11 cellular contexts compared by ENCODE assay signal in the genomic region with DNA sequence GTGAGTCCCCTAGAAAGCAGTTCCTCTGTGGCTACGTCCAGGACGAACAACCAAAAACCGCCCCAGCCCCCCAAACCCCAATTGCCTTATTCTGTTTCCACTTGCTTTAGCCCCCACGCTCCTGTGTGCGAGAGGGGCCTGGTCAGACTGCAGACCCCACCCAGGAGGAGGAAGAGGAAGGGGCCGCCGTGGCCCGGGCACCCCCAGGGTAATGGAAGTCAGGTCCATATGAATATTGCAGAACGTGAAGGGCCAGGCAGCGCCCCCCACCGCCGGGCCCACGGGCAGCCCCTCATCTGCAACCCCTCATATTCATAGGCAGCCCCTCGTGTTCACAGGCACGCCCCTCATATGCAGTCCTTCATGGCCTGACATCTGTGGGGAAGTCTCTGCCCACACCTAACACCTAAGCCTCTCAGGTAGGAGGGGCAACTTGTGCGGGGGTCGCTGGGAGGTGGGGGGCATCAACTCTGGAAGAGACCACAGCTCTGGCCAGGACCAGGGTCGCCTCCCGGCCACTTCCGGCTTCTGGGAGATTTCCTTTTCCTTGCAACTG. TPM values are rescaled to one million over a fixed set of nuclear protein-coding genes. Genes with fewer than 3 reads are reported as not detected.
DNase-seq lines count a peak whose midpoint lies in the region; ATAC-seq and TF ChIP-seq lines count a peak whose summit lies in the region.
"Had no signal": no experiment of that assay in that cellular context is flagged by ENCODE, and none has a peak within 500 bp of the region (broad histone marks: within the 10 kb centered on the region; RNA-seq: fewer than 3 reads in every experiment).

No MANE protein-coding gene starts in this region.

- peaks cover 4% of the 10 kb centered on the region for H3F3A ChIP-seq in GM23338 (replicated peaks; ENCODE audit: low read depth)

- H3K4me3 ChIP-seq in GM23338 = peak overlapping the region; percentile 76
- peak overlapping the region; percentile 26 to 46 for H3K4me3 ChIP-seq in foreskin fibroblast (ENCODE audit: low read depth in 1 of 2, low read length in 2 of 2)
- peak overlapping the region; percentile 21 for H3K4me3 ChIP-seq in retinal pigment epithelial cell (ENCODE audit: low read length)

- H3K9me2 ChIP-seq in GM23338 (ENCODE audit: insufficient read depth) = no peaks in the 10 kb centered on the region

- H3K4me3 Mint-ChIP-seq in GM23338 (peak overlapping the region; percentile 82), T-helper 17 cell (peak overlapping the region; percentile 60)

- peaks cover 48% of the 10 kb centered on the region for H3K27me3 ChIP-seq in GM23338 (ENCODE audit: insufficient read depth)

- DNase-seq in GM23338 (ENCODE audit: low spot score) (no peak), T-helper 17 cell (no peak), foreskin fibroblast (no peak), retinal pigment epithelial cell (ENCODE audit: low read depth) (no peak), NCI-H146 treated with DMSO at 0.1 percent for 48 hours (lab: John Stamatoyannopoulos, UW; ENCODE audit: unreplicated experiment) (no peak), NCI-H69 (lab: John Stamatoyannopoulos, UW) (no peak)
- DNase-seq: erythroblast had no signal

- peaks cover 30% of the 10 kb centered on the region for H3K27me3 Mint-ChIP-seq in GM23338 (ENCODE audit: insufficient read depth, low read depth, poor library complexity)
- peaks cover 22% of the 10 kb centered on the region for H3K27me3 Mint-ChIP-seq in T-helper 17 cell

- peaks cover 22% of the 10 kb centered on the region; the same call in 1 of the 2 replicates for H3K4me1 ChIP-seq in GM23338 (ENCODE audit: insufficient read depth)

- H3K27ac ChIP-seq in GM23338 (ENCODE audit: low read depth) = no peak overlapping the region
- H3K27ac ChIP-seq: tibial nerve had no signal

- peaks cover 28% of the 10 kb centered on the region for H3K4me1 Mint-ChIP-seq in GM23338
- no peaks in the 10 kb centered on the region for H3K4me1 Mint-ChIP-seq in T-helper 17 cell

- no peak overlapping the region for H3K27ac Mint-ChIP-seq in GM23338
- H3K27ac Mint-ChIP-seq in T-helper 17 cell = no peak overlapping the region

- no peaks in the 10 kb centered on the region for H3K36me3 ChIP-seq in GM23338 (ENCODE audit: insufficient read depth)
- H3K36me3 ChIP-seq: tibial nerve had no signal

- H3K79me2 ChIP-seq in GM23338 (replicated peaks; ENCODE audit: insufficient read depth) = no peaks in the 10 kb centered on the region; the same call in 1 of the 2 replicates

- peaks cover 2% of the 10 kb centered on the region for H3K9me3 ChIP-seq in T-helper 17 cell (ENCODE audit: control insufficient read depth, low read length, poor library complexity, severe bottlenecking)

- no peak overlapping the region for H2AFZ ChIP-seq in GM23338

- peaks cover 6% of the 10 kb centered on the region; the same call in 1 of the 3 replicates for H3K36me3 Mint-ChIP-seq in GM23338 (ENCODE audit: low read depth)
- no peaks in the 10 kb centered on the region for H3K36me3 Mint-ChIP-seq in T-helper 17 cell (ENCODE audit: low read depth)

- H3K9me3 Mint-ChIP-seq in GM23338 = no peaks in the 10 kb centered on the region

- ATAC-seq in GM23338 = no peak
- ATAC-seq in T-helper 17 cell = no peak
- ATAC-seq in GM19351 (IDR thresholded peaks at IDR 0.05; ENCODE audit: unreplicated experiment) = no peak
- no peak for ATAC-seq in HG03280 (IDR thresholded peaks at IDR 0.05; ENCODE audit: unreplicated experiment)
- ATAC-seq: sciatic nerve had no signal

- peak overlapping the region; percentile 97 for H3K4me2 ChIP-seq in GM23338

- H4K20me1 ChIP-seq in GM23338 (replicated peaks; ENCODE audit: insufficient read depth) = peaks cover 21% of the 10 kb centered on the region

- TF ChIP-seq CTCF in GM23338 (conservative IDR thresholded peaks at IDR 0.05; ENCODE audit: low read depth in 2 of 2) = peak in 1 of 2 experiments; percentile 28; a peak in 2 of 4 replicates
- TF ChIP-seq CTCF in foreskin fibroblast (IDR thresholded peaks at IDR 0.05; ENCODE audit: low read depth, low read length) = no peak
- no peak for TF ChIP-seq CTCF in retinal pigment epithelial cell (conservative IDR thresholded peaks at IDR 0.05; ENCODE audit: low read depth, low read length)

TF ChIP-seq in GM23338, 12 proteins besides CTCF, POLR2A, EP300 and RAD21 (continues in another document):
- TF ChIP-seq, protein P1, sequence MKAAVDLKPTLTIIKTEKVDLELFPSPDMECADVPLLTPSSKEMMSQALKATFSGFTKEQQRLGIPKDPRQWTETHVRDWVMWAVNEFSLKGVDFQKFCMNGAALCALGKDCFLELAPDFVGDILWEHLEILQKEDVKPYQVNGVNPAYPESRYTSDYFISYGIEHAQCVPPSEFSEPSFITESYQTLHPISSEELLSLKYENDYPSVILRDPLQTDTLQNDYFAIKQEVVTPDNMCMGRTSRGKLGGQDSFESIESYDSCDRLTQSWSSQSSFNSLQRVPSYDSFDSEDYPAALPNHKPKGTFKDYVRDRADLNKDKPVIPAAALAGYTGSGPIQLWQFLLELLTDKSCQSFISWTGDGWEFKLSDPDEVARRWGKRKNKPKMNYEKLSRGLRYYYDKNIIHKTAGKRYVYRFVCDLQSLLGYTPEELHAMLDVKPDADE (IDR thresholded peaks at IDR 0.05) = no peak
- TF ChIP-seq NANOG (IDR thresholded peaks at IDR 0.05; ENCODE audit: borderline replicate concordance) (no peak), ZNF331 (CRISPR knock-in tag; IDR thresholded peaks at IDR 0.05; ENCODE audit: low read depth) (no peak), EZH2phosphoT487 (IDR thresholded peaks at IDR 0.05; ENCODE audit: unreplicated experiment) (no peak), JUNB (IDR thresholded peaks at IDR 0.05; ENCODE audit: unreplicated experiment) (no peak), CREB1 (CRISPR knock-in tag; IDR thresholded peaks at IDR 0.05; ENCODE audit: low read depth) (no peak), EZH2 (IDR thresholded peaks at IDR 0.05; ENCODE audit: low read depth, unreplicated experiment) (no peak), STAT1 (IDR thresholded peaks at IDR 0.05; ENCODE audit: unreplicated experiment) (no peak), POLR2AphosphoS5 (IDR thresholded peaks at IDR 0.05; ENCODE audit: low read depth) (no peak), ZNF114 (CRISPR knock-in tag; IDR thresholded peaks at IDR 0.05) (no peak)
- TF ChIP-seq, protein P2, sequence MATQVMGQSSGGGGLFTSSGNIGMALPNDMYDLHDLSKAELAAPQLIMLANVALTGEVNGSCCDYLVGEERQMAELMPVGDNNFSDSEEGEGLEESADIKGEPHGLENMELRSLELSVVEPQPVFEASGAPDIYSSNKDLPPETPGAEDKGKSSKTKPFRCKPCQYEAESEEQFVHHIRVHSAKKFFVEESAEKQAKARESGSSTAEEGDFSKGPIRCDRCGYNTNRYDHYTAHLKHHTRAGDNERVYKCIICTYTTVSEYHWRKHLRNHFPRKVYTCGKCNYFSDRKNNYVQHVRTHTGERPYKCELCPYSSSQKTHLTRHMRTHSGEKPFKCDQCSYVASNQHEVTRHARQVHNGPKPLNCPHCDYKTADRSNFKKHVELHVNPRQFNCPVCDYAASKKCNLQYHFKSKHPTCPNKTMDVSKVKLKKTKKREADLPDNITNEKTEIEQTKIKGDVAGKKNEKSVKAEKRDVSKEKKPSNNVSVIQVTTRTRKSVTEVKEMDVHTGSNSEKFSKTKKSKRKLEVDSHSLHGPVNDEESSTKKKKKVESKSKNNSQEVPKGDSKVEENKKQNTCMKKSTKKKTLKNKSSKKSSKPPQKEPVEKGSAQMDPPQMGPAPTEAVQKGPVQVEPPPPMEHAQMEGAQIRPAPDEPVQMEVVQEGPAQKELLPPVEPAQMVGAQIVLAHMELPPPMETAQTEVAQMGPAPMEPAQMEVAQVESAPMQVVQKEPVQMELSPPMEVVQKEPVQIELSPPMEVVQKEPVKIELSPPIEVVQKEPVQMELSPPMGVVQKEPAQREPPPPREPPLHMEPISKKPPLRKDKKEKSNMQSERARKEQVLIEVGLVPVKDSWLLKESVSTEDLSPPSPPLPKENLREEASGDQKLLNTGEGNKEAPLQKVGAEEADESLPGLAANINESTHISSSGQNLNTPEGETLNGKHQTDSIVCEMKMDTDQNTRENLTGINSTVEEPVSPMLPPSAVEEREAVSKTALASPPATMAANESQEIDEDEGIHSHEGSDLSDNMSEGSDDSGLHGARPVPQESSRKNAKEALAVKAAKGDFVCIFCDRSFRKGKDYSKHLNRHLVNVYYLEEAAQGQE (IDR thresholded peaks at IDR 0.05; ENCODE audit: unreplicated experiment) = no peak

RNA-seq across cellular contexts. Expression of a gene that starts 37.7 kb away (rescaled TPM):
- 43.7 and 54.8 TPM in 2 replicates for total RNA-seq in GM23338 (2014; rRNA removed; shearing (Covaris generic))
- polyA plus RNA-seq in GM23338 (2016; fragmentation: Nextera tagmentation; extraction: Ambion mirVana) = 33.5 and 34.2 TPM in 2 replicates
- total RNA-seq in T-helper 17 cell = under 1 TPM in 1 of 2 donors, not detected in 1; 0.55 TPM

Comparison
In these comparisons a context has a peak if more than half of its experiments do, and no peak if none do; other contexts are left out.
1. H3K4me3 ChIP-seq: peak in every context shown above with its lines; median percentile 76 in GM23338; 36 in foreskin fibroblast; 21 in retinal pigment epithelial cell.
2. RNA of a gene that starts 37.7 kb away (total RNA-seq): 43.7 to 54.8 TPM in GM23338; 0.55 TPM in T-helper 17 cell; every median in the first group is over 10 times any median in the second.